In the genomic region with DNA sequence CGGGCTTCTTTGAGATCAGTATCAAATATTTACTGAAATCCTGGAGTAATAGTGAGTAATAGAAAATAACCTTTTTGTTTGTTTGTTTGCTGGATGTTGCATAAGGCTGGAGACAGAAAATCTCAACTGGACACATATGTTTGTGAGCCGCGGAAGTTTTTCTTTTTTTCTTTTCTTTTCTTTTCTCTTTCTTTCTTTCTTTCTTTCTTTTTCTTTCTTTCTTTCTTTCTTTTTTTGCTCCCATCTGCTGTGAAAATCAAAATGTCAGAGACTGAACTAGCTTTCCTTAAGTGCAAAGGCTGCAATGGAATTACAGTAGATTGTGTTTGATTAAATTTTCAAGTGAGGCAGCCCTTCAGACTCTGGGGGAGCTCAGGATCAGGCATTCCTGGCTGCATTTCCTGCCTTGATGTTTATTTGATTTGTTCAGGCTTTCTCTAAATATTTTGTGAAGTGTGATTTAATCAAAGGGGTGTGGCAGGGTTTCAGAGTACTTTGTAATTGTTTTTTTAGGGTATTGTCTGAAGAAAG, we compare ENCODE assay signal across 8 cellular contexts. TPM values are rescaled to one million over a fixed set of nuclear protein-coding genes. Genes with fewer than 3 reads are reported as not detected.
DNase-seq lines count a peak whose midpoint lies in the region; ATAC-seq and TF ChIP-seq lines count a peak whose summit lies in the region.

No MANE protein-coding gene starts in this region.

- POLR2A ChIA-PET in CD8-positive, alpha-beta T cell (lab: Charles Lee), result no interaction called here

- H3K9me3 Mint-ChIP-seq in CD8-positive, alpha-beta T cell, result no peaks in the 10 kb centered on the region
- H3K9me3 Mint-ChIP-seq in neural crest cell, result no peaks in the 10 kb centered on the region

- peak overlapping the region; percentile 79 for H3K4me3 Mint-ChIP-seq in CD8-positive, alpha-beta T cell
- H3K4me3 Mint-ChIP-seq in neural crest cell, result peak overlapping the region; percentile 85

- H3K27me3 ChIP-seq in CD8-positive, alpha-beta T cell (ENCODE audit: insufficient read depth, low read length), result no peaks in the 10 kb centered on the region
- H3K27me3 ChIP-seq in ectodermal cell (ENCODE audit: control insufficient read depth, insufficient read depth, low read length, poor library complexity, severe bottlenecking), result no peaks in the 10 kb centered on the region

- peaks cover 15% of the 10 kb centered on the region for H3K4me1 Mint-ChIP-seq in CD8-positive, alpha-beta T cell (ENCODE audit: low read depth)
- H3K4me1 Mint-ChIP-seq in neural crest cell, result peaks cover 27% of the 10 kb centered on the region

- peak overlapping the region; percentile 8 for H3K27ac Mint-ChIP-seq in CD8-positive, alpha-beta T cell
- H3K27ac Mint-ChIP-seq in neural crest cell (ENCODE audit: unreplicated experiment), result peak overlapping the region; percentile 9

- H3K36me3 Mint-ChIP-seq in CD8-positive, alpha-beta T cell, result no peaks in the 10 kb centered on the region
- H3K36me3 Mint-ChIP-seq in neural crest cell (ENCODE audit: low read depth), result no peaks in the 10 kb centered on the region

- H3K27ac ChIP-seq in CD8-positive, alpha-beta T cell (ENCODE audit: low read depth, low read length), result no peak overlapping the region
- peak overlapping the region; percentile 90 for H3K27ac ChIP-seq in ectodermal cell (ENCODE audit: insufficient read depth, low read depth, low read length, poor library complexity, severe bottlenecking)

- H3K36me3 ChIP-seq in CD8-positive, alpha-beta T cell (ENCODE audit: insufficient read depth, low read length), result no peaks in the 10 kb centered on the region
- no peaks in the 10 kb centered on the region for H3K36me3 ChIP-seq in ectodermal cell (ENCODE audit: control insufficient read depth, insufficient read depth, low read length)

- H3K9me3 ChIP-seq in CD8-positive, alpha-beta T cell (ENCODE audit: low read length), result no peaks in the 10 kb centered on the region
- no peaks in the 10 kb centered on the region for H3K9me3 ChIP-seq in ectodermal cell (ENCODE audit: control insufficient read depth, low read length)

- ATAC-seq in CD8-positive, alpha-beta T cell, result no peak
- ATAC-seq in HG02763 (IDR thresholded peaks at IDR 0.05; ENCODE audit: unreplicated experiment) (no peak), GM18907 (IDR thresholded peaks at IDR 0.05; ENCODE audit: unreplicated experiment) (no peak)

- CTCF ChIA-PET in CD8-positive, alpha-beta T cell (lab: Charles Lee), result no interaction called here

- peaks cover 26% of the 10 kb centered on the region for H3K27me3 Mint-ChIP-seq in CD8-positive, alpha-beta T cell (ENCODE audit: low read depth)
- peaks cover 26% of the 10 kb centered on the region for H3K27me3 Mint-ChIP-seq in neural crest cell (ENCODE audit: low read depth)

- peak overlapping the region; percentile 69 for H3K4me3 ChIP-seq in CD8-positive, alpha-beta T cell (ENCODE audit: low read depth, low read length)
- H3K4me3 ChIP-seq in ectodermal cell (ENCODE audit: insufficient read depth, low read depth, low read length), result peak overlapping the region; percentile 66

- TF ChIP-seq CTCF in CD8-positive, alpha-beta T cell (IDR thresholded peaks at IDR 0.05), result no peak
- TF ChIP-seq CTCF in neural crest cell (conservative IDR thresholded peaks at IDR 0.05), result no peak

- WGBS in ectodermal cell, 2 experiments, result 34 to 37% methylated on average over 3 of the region's 3 CpGs

- intact Hi-C loops in CD8-positive, alpha-beta T cell (cut with DNase I, micrococcal nuclease), result loop anchor here in 1 of 2 experiments (10.0 kb wide), 1 partner anchor 413 kb away; no protein-coding TSS in a partner anchor

- DNase-seq in CD8-positive, alpha-beta T cell, result no peak
- DNase-seq in NCI-H526 (lab: John Stamatoyannopoulos, UW) (peak; percentile 28 to 44), neural crest cell (ENCODE audit: low read depth, low spot score) (no peak), ureter (ENCODE audit: low spot score) (no peak), glomerular visceral epithelial cell (ENCODE audit: extremely low spot score) (no peak)

- peaks cover 3% of the 10 kb centered on the region for H3K4me1 ChIP-seq in CD8-positive, alpha-beta T cell (ENCODE audit: insufficient read depth, low read length)
- H3K4me1 ChIP-seq in ectodermal cell (ENCODE audit: control insufficient read depth, insufficient read depth, low read length), result peaks cover 14% of the 10 kb centered on the region

RNA-seq across cellular contexts. Expression of gene FRY, which starts 0.3 kb away (rescaled TPM):
- 1 to 10 TPM; 1.7 to 4.2 TPM for total RNA-seq in CD8-positive, alpha-beta T cell
- 9.8 TPM for polyA plus RNA-seq in ectodermal cell (2013, experiment 1 of 4)
- 10.2 TPM for polyA plus RNA-seq in ectodermal cell (2013, experiment 2 of 4)
- 5.4 TPM for polyA plus RNA-seq in ectodermal cell (2013, experiment 3 of 4)
- 6.3 TPM for polyA plus RNA-seq in ectodermal cell (2013, experiment 4 of 4)
- total RNA-seq in neural crest cell, result 4.7 and 5.4 TPM in 2 replicates
- total RNA-seq in ureter, result 109 TPM

Comparison
In these comparisons a context has a peak if more than half of its experiments do, and no peak if none do; other contexts are left out.
1. DNase-seq: peak in NCI-H526 (2 of 2); none in CD8-positive, alpha-beta T cell (0 of 7), neural crest cell (single experiment), ureter (single experiment) and glomerular visceral epithelial cell (single experiment).
2. RNA of gene FRY, which starts 0.3 kb away (total RNA-seq): 109 TPM in ureter (single experiment); 4.7 to 5.4 TPM in neural crest cell and 1.7 to 4.2 TPM in CD8-positive, alpha-beta T cell; every median in the first group is over 10 times any median in the second.